In genomic region chr18:12934454-12935071, GRCh38 we compare ENCODE assay signal across 8 cellular contexts. TPM values are rescaled to one million over a fixed set of nuclear protein-coding genes. Genes with fewer than 3 reads are reported as not detected.
A peak's percentile ranks its signal among the peaks of the same experiment; 100 is the strongest.
DNase-seq lines count a peak whose midpoint lies in the region; ATAC-seq, FAIRE-seq and TF ChIP-seq lines count a peak whose summit lies in the region.

No MANE protein-coding gene starts in this region.

- WGBS in right cardiac atrium: 17% methylated on average over 11 of the region's 11 CpGs
- WGBS in sigmoid colon, 2 donors: 27 to 30% methylated on average over 11 of the region's 11 CpGs

- H3K9me3 ChIP-seq in astrocyte (ENCODE audit: insufficient read depth, low read depth, low read length) (no peaks in the 10 kb centered on the region), right cardiac atrium (ENCODE audit: control insufficient read depth, low read length) (no peaks in the 10 kb centered on the region), sigmoid colon (no peaks in the 10 kb centered on the region)

- H3K27ac Mint-ChIP-seq in astrocyte (ENCODE audit: unreplicated experiment): no peak overlapping the region

- intact Hi-C loops in right cardiac atrium (cut with DNase I): loop anchor here in 3 of 4 donors (1.0 to 5.0 kb wide), 4 partner anchors 187 to 207 kb away; no protein-coding TSS in a partner anchor
- intact Hi-C loops in sigmoid colon (cut with DNase I): loop anchor here (1.0 to 5.0 kb wide), 2 partner anchors 192 to 207 kb away; no protein-coding TSS in a partner anchor

- FAIRE-seq in astrocyte (lab: Jason Lieb, UNC): peak; percentile 73

- H3K4me1 Mint-ChIP-seq in astrocyte (ENCODE audit: low read depth, unreplicated experiment): no peaks in the 10 kb centered on the region

- H3K9me3 Mint-ChIP-seq in astrocyte (ENCODE audit: unreplicated experiment): peaks cover 4% of the 10 kb centered on the region

- peaks cover 1% of the 10 kb centered on the region for H3K36me3 Mint-ChIP-seq in astrocyte (ENCODE audit: low read depth, unreplicated experiment)

- H3K27me3 ChIP-seq in astrocyte (ENCODE audit: insufficient read depth, low read length): peaks cover 5% of the 10 kb centered on the region
- no peaks in the 10 kb centered on the region for H3K27me3 ChIP-seq in right cardiac atrium (ENCODE audit: control insufficient read depth, insufficient read depth)
- no peaks in the 10 kb centered on the region for H3K27me3 ChIP-seq in sigmoid colon

- no peak for TF ChIP-seq EP300 in sigmoid colon (IDR thresholded peaks at IDR 0.05)

- TF ChIP-seq CTCF in GM12874 (IDR thresholded peaks at IDR 0.05; ENCODE audit: insufficient read depth, low read depth, low read length): peak; percentile 87
- TF ChIP-seq CTCF in astrocyte (IDR thresholded peaks at IDR 0.05; ENCODE audit: insufficient read depth, low read depth, low read length): peak; percentile 97
- TF ChIP-seq CTCF in sigmoid colon (IDR thresholded peaks at IDR 0.05): peak; percentile 73 to 88 (median 82)

- H3K4me2 ChIP-seq in astrocyte (ENCODE audit: low read length): peak overlapping the region; percentile 46

- peak overlapping the region; percentile 21 for H2AFZ ChIP-seq in astrocyte (ENCODE audit: low read depth, low read length)

- H3K27me3 Mint-ChIP-seq in astrocyte (ENCODE audit: low read depth, unreplicated experiment): peaks cover 12% of the 10 kb centered on the region

- H3K4me3 ChIP-seq in astrocyte (ENCODE audit: insufficient read depth, low read depth, low read length): no peak overlapping the region
- no peak overlapping the region for H3K4me3 ChIP-seq in right cardiac atrium (ENCODE audit: low read length)
- H3K4me3 ChIP-seq in sigmoid colon: no peak overlapping the region

- peaks cover 3% of the 10 kb centered on the region for H3K4me1 ChIP-seq in astrocyte (ENCODE audit: insufficient read depth, low read length)
- H3K4me1 ChIP-seq in right cardiac atrium (ENCODE audit: control insufficient read depth, insufficient read depth, low read length): no peaks in the 10 kb centered on the region
- H3K4me1 ChIP-seq in sigmoid colon: peaks cover 0 to 5% (median 2%) of the 10 kb centered on the region in 4 donors

- ATAC-seq in right cardiac atrium (peak; percentile 91 to 93), GM21528 (IDR thresholded peaks at IDR 0.05; ENCODE audit: low FRiP score, unreplicated experiment) (no peak), GM18517 (IDR thresholded peaks at IDR 0.05; ENCODE audit: unreplicated experiment) (no peak)

- TF ChIP-seq POLR2A in sigmoid colon (IDR thresholded peaks at IDR 0.05): no peak

- DNase-seq in NCI-H1930 (lab: John Stamatoyannopoulos, UW) (peak; percentile 8 to 44), T-helper 9 cell (peak; percentile 69), astrocyte (ENCODE audit: low read depth) (peak; percentile 64), right cardiac atrium (peak; percentile 86 to 94 (median 89)), sigmoid colon (peak; percentile 84)

- H3K9ac ChIP-seq in astrocyte (ENCODE audit: low read length): no peak overlapping the region

- no peaks in the 10 kb centered on the region for H3K79me2 ChIP-seq in astrocyte (ENCODE audit: insufficient read depth, low read length)

- H3K27ac ChIP-seq in astrocyte (ENCODE audit: low read depth, low read length) (no peak overlapping the region), right cardiac atrium (ENCODE audit: low read length) (no peak overlapping the region), sigmoid colon (no peak overlapping the region)

- H3K4me3 Mint-ChIP-seq in astrocyte (ENCODE audit: unreplicated experiment): no peak overlapping the region

- H4K20me1 ChIP-seq in astrocyte (ENCODE audit: insufficient read depth, low read length): no peaks in the 10 kb centered on the region

- H3K36me3 ChIP-seq in astrocyte (ENCODE audit: insufficient read depth, low read length) (no peaks in the 10 kb centered on the region), sigmoid colon (no peaks in the 10 kb centered on the region)

RNA-seq across cellular contexts. Expression of gene SEH1L, which starts 13.2 kb away (rescaled TPM):
- total RNA-seq in astrocyte (41.2 and 43.9 TPM in 2 replicates), right cardiac atrium (10 to 100 TPM; 16.1 to 25.0 (median 18.5) TPM), sigmoid colon (10 to 100 TPM; 15.3 to 38.1 (median 20.3) TPM)
- polyA plus RNA-seq in right cardiac atrium (11.6 TPM), sigmoid colon (10 to 100 TPM; 16.2 to 18.8 (median 16.2) TPM)

RNA-seq across cellular contexts. Expression of gene PTPN2, which starts 50.5 kb away (rescaled TPM):
- total RNA-seq in astrocyte: 20.2 and 25.9 TPM in 2 replicates
- 10 to 100 TPM; 15.3 to 16.5 (median 15.5) TPM for total RNA-seq in right cardiac atrium
- 12.3 TPM for polyA plus RNA-seq in right cardiac atrium
- total RNA-seq in sigmoid colon: 10 to 100 TPM; 20.0 to 31.0 (median 21.0) TPM
- polyA plus RNA-seq in sigmoid colon: 10 to 100 TPM; 31.4 to 43.1 (median 42.6) TPM

RNA-seq across cellular contexts. Expression of gene CEP192, which starts 56.6 kb away (rescaled TPM):
- total RNA-seq in astrocyte (12.6 and 13.9 TPM in 2 replicates), right cardiac atrium (10 to 100 TPM; 26.7 to 33.5 (median 30.4) TPM), sigmoid colon (10 to 100 TPM; 19.8 to 30.4 (median 25.4) TPM)
- polyA plus RNA-seq in right cardiac atrium (8.2 TPM), sigmoid colon (10 to 100 TPM in 2 of 3 donors, 1 to 10 TPM in 1; 4.6 to 13.8 (median 12.6) TPM)

Comparison
In these comparisons a context has a peak if more than half of its experiments do, and no peak if none do; other contexts are left out.
1. DNase-seq: peak in every context shown above with its lines; median percentile 89 in right cardiac atrium; 84 in sigmoid colon; 69 in T-helper 9 cell; 64 in astrocyte; 26 in NCI-H1930.
2. ATAC-seq: peak in right cardiac atrium (2 of 2); none in GM21528 (single experiment) and GM18517 (single experiment).
3. Peak in every context shown above with its lines, with median percentiles within 50 percentile points of each other: CTCF ChIP-seq.